ENCODE assay signal across 13 cellular contexts in the genomic region with DNA sequence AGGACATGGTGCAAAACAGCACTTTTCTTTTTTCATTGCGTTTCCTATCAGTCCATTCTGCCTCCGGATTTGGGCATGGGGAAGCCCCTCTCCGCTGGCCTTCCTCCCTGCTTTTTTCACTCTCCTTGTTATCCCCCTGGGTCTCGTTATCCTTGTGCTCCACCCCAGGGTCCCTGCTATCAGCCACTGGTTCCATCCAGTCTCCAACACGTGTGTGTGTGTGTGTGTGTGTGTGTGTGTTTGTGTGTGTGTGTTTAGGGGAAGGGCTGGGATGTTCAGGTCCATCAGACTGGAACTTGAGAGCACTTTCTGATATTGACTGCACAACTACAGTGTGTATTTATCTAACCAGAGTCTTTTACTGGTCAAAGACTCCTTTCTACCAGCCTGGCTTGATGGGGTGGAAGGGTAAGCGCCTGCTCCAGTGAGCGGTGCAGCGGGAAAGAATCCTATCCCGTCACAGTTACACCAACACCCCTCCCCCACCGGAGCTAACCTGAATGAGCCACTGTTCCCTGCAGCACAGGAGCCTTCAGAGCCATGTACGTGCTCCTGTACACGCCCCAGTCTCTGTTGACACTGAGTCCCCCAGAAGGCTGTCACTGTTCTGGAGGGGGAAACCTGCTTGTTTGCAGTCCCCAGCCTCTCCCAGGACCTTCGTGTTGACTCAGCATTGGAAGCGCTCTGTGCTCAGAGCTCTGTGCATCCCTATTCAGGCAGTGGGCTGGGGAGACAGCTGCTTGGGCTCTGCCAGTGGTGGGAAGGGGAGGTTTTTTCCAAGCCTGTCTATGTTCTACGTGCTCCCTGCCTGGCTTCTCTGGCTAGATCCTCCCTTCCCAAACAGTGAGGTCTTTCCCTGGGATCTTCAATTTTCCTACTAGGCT. TPM values are rescaled to one million over a fixed set of nuclear protein-coding genes. Genes with fewer than 3 reads are reported as not detected.
DNase-seq lines count a peak whose midpoint lies in the region; ATAC-seq, FAIRE-seq and TF ChIP-seq lines count a peak whose summit lies in the region.
"Had no signal": no experiment of that assay in that cellular context is flagged by ENCODE, and none has a peak within 500 bp of the region (broad histone marks: within the 10 kb centered on the region; RNA-seq: fewer than 3 reads in every experiment).

No MANE protein-coding gene starts in this region.

- no peak for FAIRE-seq in A549 (lab: Jason Lieb, UNC)
- FAIRE-seq: GM12878 had no signal

- H3K27ac ChIP-seq in A549 (no peak overlapping the region), HUES6 (ENCODE audit: low read depth, low read length) (no peak overlapping the region), tibial artery (no peak overlapping the region)
- H3K27ac ChIP-seq: epithelial cell of prostate had no signal

- POLR2A ChIA-PET in A549 (lab: Yijun Ruan, JAX) = interaction anchor here (0.8 kb wide), 1 partner anchor 21 kb away, joined by 3 read pairs; the partner anchor contains the start of gene STK11IP

- CTCF ChIA-PET in A549 (lab: Yijun Ruan, JAX) = interaction anchor here (1.0 to 7.5 kb wide), 9 partner anchors 13 to 175 kb away, joined by 3 to 50 read pairs (median 4); no protein-coding TSS in a partner anchor

- no peaks in the 10 kb centered on the region for H3K36me3 ChIP-seq in HUES6 (ENCODE audit: control insufficient read depth, insufficient read depth, low read length)
- no peaks in the 10 kb centered on the region for H3K36me3 ChIP-seq in tibial artery

- TF ChIP-seq CTCF in A549 (IDR thresholded peaks at IDR 0.05) = no peak
- no peak for TF ChIP-seq CTCF in tibial artery (IDR thresholded peaks at IDR 0.05)

- no peak for TF ChIP-seq POLR2A in A549 (IDR thresholded peaks at IDR 0.05; ENCODE audit: low read length)

- TF ChIP-seq RAD21 in A549 (conservative IDR thresholded peaks at IDR 0.05 in 1 of 2, IDR thresholded peaks at IDR 0.05 in 1 of 2) = no peak

- ATAC-seq in A549 = peak; percentile 27 to 43; a peak in 3 of 6 replicates
- no peak for ATAC-seq in HG02970 (IDR thresholded peaks at IDR 0.05; ENCODE audit: low FRiP score, unreplicated experiment)
- ATAC-seq: GM12878; stimulated activated naive CD8-positive, alpha-beta T cell treated with anti-CD3 and anti-CD28 coated beads, Interleukin-15, amount 100 ng/mL, for 72 hours had no signal

- H3K4me1 ChIP-seq in A549 = peaks cover 5% of the 10 kb centered on the region; the same call in 2 of the 3 replicates
- H3K4me1 ChIP-seq in HUES6 (ENCODE audit: control insufficient read depth, insufficient read depth, low read length) = peaks cover 49% of the 10 kb centered on the region
- peaks cover 0 to 4% (median under 1%) of the 10 kb centered on the region in 4 donors for H3K4me1 ChIP-seq in tibial artery

- 40% methylated on average over 13 of the region's 15 CpGs for WGBS in A549 (ENCODE audit: missing lambda C conversion rate)

- H3K9me3 ChIP-seq in A549 = no peaks in the 10 kb centered on the region
- no peaks in the 10 kb centered on the region for H3K9me3 ChIP-seq in HUES6 (ENCODE audit: control insufficient read depth, insufficient read depth, low read depth, low read length)
- H3K9me3 ChIP-seq in tibial artery = no peaks in the 10 kb centered on the region

- no peak for TF ChIP-seq EP300 in A549 (IDR thresholded peaks at IDR 0.05)

- DNase-seq in A549 (ENCODE audit: low read depth in 1 of 2, low spot score in 1 of 2) = no peak
- DNase-seq in RPMI7951 (ENCODE audit: low read depth) = peak; percentile 35
- peak; percentile 93 for DNase-seq in left kidney (ENCODE audit: low read depth, low spot score)
- no peak for DNase-seq in RKO (ENCODE audit: low spot score)
- DNase-seq in tibial artery = no peak
- DNase-seq in activated effector memory CD4-positive, alpha-beta T cell treated with anti-CD3 and anti-CD28 coated beads, Interleukin-2, amount 50 U/mL, for 16 hours = no peak
- DNase-seq: activated CD4-positive, alpha-beta T cell treated with anti-CD3 and anti-CD28 coated beads for 48 hours; AML-193; stimulated activated naive CD8-positive, alpha-beta T cell treated with anti-CD3 and anti-CD28 coated beads, Interleukin-15, amount 100 ng/mL, for 72 hours had no signal

- H3K4me3 ChIP-seq in A549 = no peak overlapping the region
- peak overlapping the region; percentile 40 for H3K4me3 ChIP-seq in HUES6 (ENCODE audit: low read depth, low read length)
- no peak overlapping the region for H3K4me3 ChIP-seq in tibial artery
- H3K4me3 ChIP-seq: GM12878 had no signal

- H3K27me3 ChIP-seq in HUES6 (ENCODE audit: control insufficient read depth, insufficient read depth, low read length) = 0 out of 2 replicates have a peak, but pooled peaks cover 6% of the 10 kb centered on the region
- H3K27me3 ChIP-seq in tibial artery = peaks cover 0 to 22% of the 10 kb centered on the region in 2 donors

- peak overlapping the region; percentile 29; the same call in 2 of the 3 replicates for H3K4me2 ChIP-seq in A549

- intact Hi-C loops in tibial artery (cut with DNase I; ENCODE audit: low total_unique reads) = no loop called here

- no peak overlapping the region for H3K9ac ChIP-seq in HUES6 (ENCODE audit: low read length)

TF ChIP-seq in A549, 52 proteins besides CTCF, POLR2A, EP300 and RAD21:
- TF ChIP-seq HOXB5 (CRISPR knock-in tag; IDR thresholded peaks at IDR 0.05) (no peak), MAFK (IDR thresholded peaks at IDR 0.05; ENCODE audit: partially characterized antibody) (peak; percentile 12), HMGXB4 (CRISPR knock-in tag; IDR thresholded peaks at IDR 0.05; ENCODE audit: borderline replicate concordance) (no peak)

RNA-seq across cellular contexts. Expression of gene INHA, which starts 4.6 kb away (rescaled TPM):
- polyA plus RNA-seq in A549 (2011; rRNA removed) = 0.49 and 0.83 TPM in 2 replicates
- 0.54 and 0.75 TPM in 2 replicates for polyA plus RNA-seq in A549 (2012; cell fraction: cytosol; rRNA removed)
- 4.5 and 6.0 TPM in 2 replicates for polyA plus RNA-seq in A549 (2012; cell fraction: nucleus; rRNA removed)
- 0.35 to 0.83 TPM (median 0.72 TPM) in 3 replicates for polyA plus RNA-seq in A549 (2017; fragmentation: RNase III; extraction: RNeasy Plus Mini Kit Qiagen cat#74134 plus additional on column Dnase treatment)
- 0.17 TPM in 1 of 2 replicates, not detected in the other for polyA minus RNA-seq in A549 (2011; rRNA and poly(A)+ RNA removed)
- 0.10 and 0.12 TPM in 2 replicates for total RNA-seq in RPMI7951 (2014; rRNA removed; shearing (Covaris generic))
- total RNA-seq: GM12878 had no signal
- polyA plus RNA-seq: GM12878 had no signal

RNA-seq across cellular contexts. Expression of gene OBSL1, which starts 5.4 kb away (rescaled TPM):
- polyA plus RNA-seq in A549 (2011; rRNA removed) (14.4 and 15.6 TPM in 2 replicates), A549 (2017; fragmentation: RNase III; extraction: RNeasy Plus Mini Kit Qiagen cat#74134 plus additional on column Dnase treatment) (22.2 to 33.8 TPM (median 31.8 TPM) in 3 replicates)
- polyA plus RNA-seq in A549 (2012; cell fraction: cytosol; rRNA removed) = 24.0 and 25.3 TPM in 2 replicates
- polyA plus RNA-seq in A549 (2012; cell fraction: nucleus; rRNA removed) = 77.0 and 87.1 TPM in 2 replicates
- polyA minus RNA-seq in A549 (2011; rRNA and poly(A)+ RNA removed) = 24.1 and 32.6 TPM in 2 replicates
- 41.5 and 42.8 TPM in 2 replicates for total RNA-seq in RPMI7951 (2014; rRNA removed; shearing (Covaris generic))

RNA-seq across cellular contexts. Expression of gene STK11IP, which starts 20.9 kb away (rescaled TPM):
- polyA plus RNA-seq in A549 (2011; rRNA removed) = 13.3 and 18.4 TPM in 2 replicates
- 15.2 and 19.4 TPM in 2 replicates for polyA plus RNA-seq in A549 (2012; cell fraction: cytosol; rRNA removed)
- 110 and 137 TPM in 2 replicates for polyA plus RNA-seq in A549 (2012; cell fraction: nucleus; rRNA removed)
- polyA plus RNA-seq in A549 (2017; fragmentation: RNase III; extraction: RNeasy Plus Mini Kit Qiagen cat#74134 plus additional on column Dnase treatment) = 15.4 to 21.2 TPM (median 18.8 TPM) in 3 replicates
- polyA minus RNA-seq in A549 (2011; rRNA and poly(A)+ RNA removed) = 25.5 and 39.6 TPM in 2 replicates
- total RNA-seq in RPMI7951 (2014; rRNA removed; shearing (Covaris generic)) = 16.8 and 20.7 TPM in 2 replicates

RNA-seq across cellular contexts. Expression of gene TMEM198, which starts 32.9 kb away (rescaled TPM):
- polyA plus RNA-seq in A549 (2011; rRNA removed) = 0.31 and 0.33 TPM in 2 replicates
- polyA plus RNA-seq in A549 (2012; cell fraction: cytosol; rRNA removed) = 0.40 and 0.45 TPM in 2 replicates
- polyA plus RNA-seq in A549 (2012; cell fraction: nucleus; rRNA removed) = 3.2 and 3.3 TPM in 2 replicates
- 0.26 to 0.42 TPM (median 0.37 TPM) in 3 replicates for polyA plus RNA-seq in A549 (2017; fragmentation: RNase III; extraction: RNeasy Plus Mini Kit Qiagen cat#74134 plus additional on column Dnase treatment)
- 0.44 and 0.83 TPM in 2 replicates for polyA minus RNA-seq in A549 (2011; rRNA and poly(A)+ RNA removed)
- 2.3 and 2.6 TPM in 2 replicates for total RNA-seq in RPMI7951 (2014; rRNA removed; shearing (Covaris generic))

RNA-seq across cellular contexts. Expression of gene CHPF, which starts 33.1 kb away (rescaled TPM):
- polyA plus RNA-seq in A549 (2011; rRNA removed) (9.0 and 10.2 TPM in 2 replicates), A549 (2017; fragmentation: RNase III; extraction: RNeasy Plus Mini Kit Qiagen cat#74134 plus additional on column Dnase treatment) (11.8 to 15.1 TPM (median 14.8 TPM) in 3 replicates)
- 13.2 and 20.6 TPM in 2 replicates for polyA plus RNA-seq in A549 (2012; cell fraction: cytosol; rRNA removed)
- 25.5 and 46.9 TPM in 2 replicates for polyA plus RNA-seq in A549 (2012; cell fraction: nucleus; rRNA removed)
- 4.2 and 6.5 TPM in 2 replicates for polyA minus RNA-seq in A549 (2011; rRNA and poly(A)+ RNA removed)
- 73.7 and 98.6 TPM in 2 replicates for total RNA-seq in RPMI7951 (2014; rRNA removed; shearing (Covaris generic))

Comparison
In these comparisons a context has a peak if more than half of its experiments do, and no peak if none do; other contexts are left out.
1. DNase-seq: peak in RPMI7951 (single experiment) and left kidney (single experiment); none in A549 (0 of 2), RKO (single experiment), tibial artery (0 of 2) and activated effector memory CD4-positive, alpha-beta T cell treated with anti-CD3 and anti-CD28 coated beads, Interleukin-2, amount 50 U/mL, for 16 hours (single experiment).